In genomic region chr11:59053387-59053786, GRCh38 we compare ENCODE assay signal across 7 cellular contexts. TPM values are rescaled to one million over a fixed set of nuclear protein-coding genes. Genes with fewer than 3 reads are reported as not detected.
A peak's percentile ranks its signal among the peaks of the same experiment; 100 is the strongest.
DNase-seq lines count a peak whose midpoint lies in the region; TF ChIP-seq lines count a peak whose summit lies in the region.

No MANE protein-coding gene starts in this region.

- POLR2A ChIA-PET in PC-9 (lab: Charles Lee; ENCODE audit: unreplicated experiment) = no interaction called here

- H3K4me1 ChIP-seq in PC-9 (replicated peaks; ENCODE audit: insufficient read depth) = no peaks in the 10 kb centered on the region
- H3K4me1 ChIP-seq in prostate gland (replicated peaks) = no peaks in the 10 kb centered on the region
- H3K4me1 ChIP-seq in uterus = no peaks in the 10 kb centered on the region

- H3K36me3 ChIP-seq in PC-9 (ENCODE audit: low read depth) (no peaks in the 10 kb centered on the region), prostate gland (no peaks in the 10 kb centered on the region), uterus (no peaks in the 10 kb centered on the region)

- CTCF ChIA-PET in PC-9 (lab: Charles Lee) = no interaction called here

- no peaks in the 10 kb centered on the region for H3K9me2 ChIP-seq in PC-9 (ENCODE audit: insufficient read depth)

- H2AFZ ChIP-seq in PC-9 = no peak overlapping the region

- no peak overlapping the region for H3K4me2 ChIP-seq in PC-9

- no peaks in the 10 kb centered on the region for H3K79me2 ChIP-seq in PC-9 (ENCODE audit: low read depth)

- TF ChIP-seq CTCF in GM12875 (IDR thresholded peaks at IDR 0.05; ENCODE audit: borderline replicate concordance, insufficient read depth, low read depth, low read length) (peak; percentile 66; the same call in 1 of the 2 replicates), HFF-Myc (IDR thresholded peaks at IDR 0.05; ENCODE audit: low read depth, low read length, missing control alignments) (peak; percentile 74), PC-9 (conservative IDR thresholded peaks at IDR 0.05) (peak; percentile 75), prostate gland (IDR thresholded peaks at IDR 0.05) (peak in 3 of 4 experiments; percentile 18 to 31 (median 22)), uterus (IDR thresholded peaks at IDR 0.05) (peak in 3 of 4 experiments; percentile 28 to 37 (median 30))

- H3F3A ChIP-seq in PC-9 (ENCODE audit: insufficient read depth, low read depth) = no peaks in the 10 kb centered on the region

- H3K4me3 ChIP-seq in GM12875 (ENCODE audit: low read depth, low read length) (no peak overlapping the region), HFF-Myc (replicated peaks; ENCODE audit: low read depth, low read length) (no peak overlapping the region), PC-9 (no peak overlapping the region), prostate gland (no peak overlapping the region), uterus (no peak overlapping the region)

- no TSS peak for BruUV-seq in PC-9 (replicated peaks; lab: Mats Ljungman, UMichigan)

- 31% methylated on average over 2 of the region's 2 CpGs for WGBS in prostate gland

- DNase-seq in HFF-Myc (ENCODE audit: extremely low read depth, low read depth) (no peak), PC-9 (peak in 1 of 2 experiments; percentile 19), activated T-helper 1 cell treated with Interleukin-2 at 50 U/mL for 16 hours (ENCODE audit: low read depth) (peak; percentile 60), globus pallidus (ENCODE audit: low spot score) (peak; percentile 33), prostate gland (ENCODE audit: low spot score) (no peak), uterus (peak; percentile 36 to 42)

- H3K9me3 ChIP-seq in PC-9 (ENCODE audit: insufficient read depth, low read depth) (no peaks in the 10 kb centered on the region), prostate gland (no peaks in the 10 kb centered on the region), uterus (no peaks in the 10 kb centered on the region)

- TF ChIP-seq POLR2A in prostate gland (IDR thresholded peaks at IDR 0.05) = no peak
- no peak for TF ChIP-seq POLR2A in uterus (IDR thresholded peaks at IDR 0.05)

- H4K20me1 ChIP-seq in PC-9 (ENCODE audit: insufficient read depth) = no peaks in the 10 kb centered on the region

- H3K27ac ChIP-seq in PC-9 = no peak overlapping the region
- H3K27ac ChIP-seq in prostate gland = no peak overlapping the region
- H3K27ac ChIP-seq in uterus = no peak overlapping the region

- peaks cover 16% of the 10 kb centered on the region; the same call in 1 of the 2 replicates for H3K27me3 ChIP-seq in PC-9 (ENCODE audit: insufficient read depth, low read depth)
- H3K27me3 ChIP-seq in prostate gland (replicated peaks; ENCODE audit: insufficient read depth) = no peaks in the 10 kb centered on the region
- no peaks in the 10 kb centered on the region for H3K27me3 ChIP-seq in uterus

- intact Hi-C loops in PC-9 (cut with micrococcal nuclease; ENCODE audit: unreplicated experiment) (loop anchor here (1.0 kb wide), 1 partner anchor 83 kb away; no protein-coding TSS in a partner anchor), prostate gland (cut with DNase I) (no loop called here), uterus (cut with DNase I; ENCODE audit: low total_unique reads) (no loop called here)

RNA-seq across cellular contexts. Expression of gene GLYATL1B, which starts 32.7 kb away (rescaled TPM):
- total RNA-seq in PC-9 (2021) (not detected in 2 replicates), prostate gland (not detected), uterus (not detected)

RNA-seq across cellular contexts. Expression of gene FAM111B, which starts 53.6 kb away (rescaled TPM):
- 8.5 and 12.0 TPM in 2 replicates for total RNA-seq in PC-9 (2021)
- total RNA-seq in prostate gland = 1 to 10 TPM in 1 of 2 donors, under 1 TPM in 1; 0.62 to 1.4 TPM
- total RNA-seq in uterus = 10 to 100 TPM in 1 of 4 donors, not detected in 3; 18.5 TPM

Comparison
In these comparisons a context has a peak if more than half of its experiments do, and no peak if none do; other contexts are left out.
1. CTCF ChIP-seq: peak in every context shown above with its lines; median percentile 75 in PC-9; 74 in HFF-Myc; 66 in GM12875; 30 in uterus; 22 in prostate gland.
2. DNase-seq: peak in activated T-helper 1 cell treated with Interleukin-2 at 50 U/mL for 16 hours (single experiment), globus pallidus (single experiment) and uterus (2 of 2); none in HFF-Myc (single experiment) and prostate gland (single experiment).